In genomic region chr13:109152311-109152820, GRCh38 we compare ENCODE assay signal across 29 cellular contexts.
"Had no signal": no experiment of that assay in that cellular context is flagged by ENCODE, and none has a peak within 500 bp of the region (broad histone marks: within the 10 kb centered on the region; RNA-seq: fewer than 3 reads in every experiment).

No MANE protein-coding gene starts in this region.

- H3K9me3 Mint-ChIP-seq: memory B cell; natural killer cell treated with Interleukin-12 subunit alpha and Interleukin-12 subunit beta and Interleukin-15 and Interleukin-18, amount 100 ng/mL, for 72 hours; stimulated activated memory B cell treated with anti-CD40 and anti-IgM and Interleukin-4, amounts not matched to agents 10 μg/mL and 1 μg/mL and 100 μg/mL, for 72 hours; stimulated activated naive CD8-positive, alpha-beta T cell treated with anti-CD3 and anti-CD28 coated beads, Interleukin-15, amount 100 ng/mL, for 72 hours; type B pancreatic cell had no signal

- DNase-seq: activated CD4-positive, alpha-beta T cell treated with anti-CD3 and anti-CD28 coated beads for 4 hours; activated CD4-positive, alpha-beta T cell treated with anti-CD3 and anti-CD28 coated beads, Interleukin-2, amount 50 U/mL, for 4 hours; activated effector memory CD4-positive, alpha-beta T cell treated with Interleukin-2 at 50 U/mL for 16 hours; activated naive CD4-positive, alpha-beta T cell treated with Interleukin-2 at 50 U/mL for 16 hours; activated T-cell treated with anti-CD3 and anti-CD28 coated beads for 4 hours; aorta; cortex of kidney; foreskin melanocyte; kidney; mucosa of descending colon; retina; small intestine; stimulated activated CD4-positive, alpha-beta T cell treated with anti-CD3 and anti-CD28 coated beads, Interleukin-1b, Interleukin-23, amount 100 ng/mL, for 48 hours; stimulated activated CD4-positive, alpha-beta T cell treated with anti-CD3 and anti-CD28 coated beads, Interleukin-4, amount 100 ng/mL, for 4 hours; stimulated activated CD8-positive, alpha-beta memory T cell treated with anti-CD3 and anti-CD28 coated beads, Interleukin-4, amount 100 ng/mL, for 48 hours; stimulated activated naive CD8-positive, alpha-beta T cell treated with anti-CD3 and anti-CD28 coated beads, Interleukin-15, amount 100 ng/mL, for 72 hours; substantia nigra; uterus had no signal

- H3K4me1 ChIP-seq: uterus had no signal

- H3K27ac Mint-ChIP-seq: activated naive CD8-positive, alpha-beta T cell; brain; memory B cell; natural killer cell treated with Interleukin-12 subunit alpha and Interleukin-12 subunit beta and Interleukin-15 and Interleukin-18, amount 100 ng/mL, for 72 hours; progenitor cell of endocrine pancreas; stimulated activated memory B cell treated with anti-CD40 and anti-IgM and Interleukin-4, amounts not matched to agents 10 μg/mL and 1 μg/mL and 100 μg/mL, for 72 hours; stimulated activated naive CD8-positive, alpha-beta T cell treated with anti-CD3 and anti-CD28 coated beads, Interleukin-15, amount 100 ng/mL, for 72 hours; type B pancreatic cell had no signal

- H3K27me3 ChIP-seq: uterus had no signal

- H3K27me3 Mint-ChIP-seq: type B pancreatic cell had no signal

- H3K4me3 ChIP-seq: mucosa of descending colon, uterus had no signal

- FAIRE-seq: endothelial cell of umbilical vein, kidney, small intestine had no signal

- H3K4me3 Mint-ChIP-seq: activated naive CD8-positive, alpha-beta T cell; brain; memory B cell; natural killer cell treated with Interleukin-12 subunit alpha and Interleukin-12 subunit beta and Interleukin-15 and Interleukin-18, amount 100 ng/mL, for 72 hours; stimulated activated memory B cell treated with anti-CD40 and anti-IgM and Interleukin-4, amounts not matched to agents 10 μg/mL and 1 μg/mL and 100 μg/mL, for 72 hours; stimulated activated naive CD8-positive, alpha-beta T cell treated with anti-CD3 and anti-CD28 coated beads, Interleukin-15, amount 100 ng/mL, for 72 hours; type B pancreatic cell had no signal

- H3K36me3 ChIP-seq: uterus had no signal

- H3K4me1 Mint-ChIP-seq: memory B cell; stimulated activated naive CD8-positive, alpha-beta T cell treated with anti-CD3 and anti-CD28 coated beads, Interleukin-15, amount 100 ng/mL, for 72 hours had no signal

- H3K9me3 ChIP-seq: mucosa of descending colon, uterus had no signal

- ATAC-seq: esophagus mucosa; mucosa of descending colon; natural killer cell treated with Interleukin-12 subunit alpha and Interleukin-12 subunit beta and Interleukin-15 and Interleukin-18, amount 100 ng/mL, for 72 hours; sciatic nerve; stimulated activated memory B cell treated with anti-CD40 and anti-IgM and Interleukin-4, amounts not matched to agents 10 μg/mL and 1 μg/mL and 100 μg/mL, for 72 hours; stimulated activated naive CD8-positive, alpha-beta T cell treated with anti-CD3 and anti-CD28 coated beads, Interleukin-15, amount 100 ng/mL, for 72 hours had no signal

- H3K36me3 Mint-ChIP-seq: activated naive CD8-positive, alpha-beta T cell; brain; memory B cell; natural killer cell treated with Interleukin-12 subunit alpha and Interleukin-12 subunit beta and Interleukin-15 and Interleukin-18, amount 100 ng/mL, for 72 hours; stimulated activated memory B cell treated with anti-CD40 and anti-IgM and Interleukin-4, amounts not matched to agents 10 μg/mL and 1 μg/mL and 100 μg/mL, for 72 hours; type B pancreatic cell had no signal

- H3K27ac ChIP-seq: uterus, VCaP had no signal
